Comparison of ENCODE assay signal across 28 cellular contexts in the genomic region with DNA sequence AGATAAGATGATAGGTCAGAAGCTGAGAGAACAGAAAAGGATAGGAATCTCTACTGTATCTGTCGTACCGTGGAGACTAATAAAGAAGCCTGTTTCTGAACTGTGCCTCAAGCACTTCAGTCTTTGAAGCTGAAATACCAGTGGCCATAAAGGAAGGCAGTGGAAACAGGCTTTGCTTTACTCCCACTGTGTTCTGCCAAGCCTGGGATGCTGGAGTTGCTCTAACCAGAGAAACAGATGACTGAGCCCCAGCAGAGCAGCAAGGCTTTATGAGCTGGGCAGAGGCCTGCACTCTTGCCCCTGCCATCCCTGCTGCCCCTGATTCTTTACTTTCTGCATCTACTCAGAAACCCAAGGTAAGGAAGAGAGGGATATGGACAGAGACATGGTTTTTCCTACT.
DNase-seq lines count a peak whose midpoint lies in the region; ATAC-seq, FAIRE-seq and TF ChIP-seq lines count a peak whose summit lies in the region.
"Had no signal": no experiment of that assay in that cellular context is flagged by ENCODE, and none has a peak within 500 bp of the region (broad histone marks: within the 10 kb centered on the region; RNA-seq: fewer than 3 reads in every experiment).

No MANE protein-coding gene starts in this region.

- H3K4me1 Mint-ChIP-seq in activated T-cell treated with anti-CD3 and anti-CD28 coated beads, Interleukin-2, amount 50 U/mL, for 72 hours (ENCODE audit: low read depth) = peaks cover 28% of the 10 kb centered on the region
- no peaks in the 10 kb centered on the region for H3K4me1 Mint-ChIP-seq in CD4-positive, alpha-beta T cell (ENCODE audit: low read depth)

- H3K79me2 ChIP-seq in K562 (ENCODE audit: control insufficient read depth, insufficient read depth, low read length) = no peaks in the 10 kb centered on the region

- POLR2A ChIA-PET in K562 (lab: Yijun Ruan, JAX) = interaction anchor here (1.1 kb wide), 1 partner anchor 24 kb away, joined by 3 read pairs; no protein-coding TSS in a partner anchor
- POLR2A ChIA-PET in CD4-positive, alpha-beta T cell (lab: Charles Lee) = no interaction called here

- H3K4me3 Mint-ChIP-seq in activated T-cell treated with anti-CD3 and anti-CD28 coated beads, Interleukin-2, amount 50 U/mL, for 72 hours = peak overlapping the region; percentile 7 to 30
- no peak overlapping the region for H3K4me3 Mint-ChIP-seq in CD4-positive, alpha-beta T cell

- no peaks in the 10 kb centered on the region for H3K4me1 ChIP-seq in K562 (replicated peaks in 1 of 2; ENCODE audit: control insufficient read depth in 2 of 2, insufficient read depth in 2 of 2, low read length in 2 of 2)

- no peaks in the 10 kb centered on the region for H3K27me3 Mint-ChIP-seq in activated T-cell treated with anti-CD3 and anti-CD28 coated beads, Interleukin-2, amount 50 U/mL, for 72 hours (ENCODE audit: low read depth)
- H3K27me3 Mint-ChIP-seq in CD4-positive, alpha-beta T cell = no peaks in the 10 kb centered on the region

- TF ChIP-seq EP300 in K562 (IDR thresholded peaks at IDR 0.05; ENCODE audit: low read length) = no peak

- intact Hi-C loops in K562 (cut with micrococcal nuclease) = no loop called here
- intact Hi-C loops in CD4-positive, alpha-beta T cell (cut with DNase I, micrococcal nuclease) = no loop called here

- FAIRE-seq in K562 (lab: Jason Lieb, UNC) = peak; percentile 6
- FAIRE-seq: G401.6, GM12892, HepG2 had no signal

- no peak for TF ChIP-seq POLR2A in K562 (conservative IDR thresholded peaks at IDR 0.05)

- no peaks in the 10 kb centered on the region for H3K9me3 ChIP-seq in K562 (replicated peaks; ENCODE audit: control insufficient read depth, insufficient read depth, low read depth, low read length)
- H3K9me3 ChIP-seq in CD4-positive, alpha-beta T cell (ENCODE audit: control insufficient read depth, low read length) = no peaks in the 10 kb centered on the region

- H3K9me1 ChIP-seq in K562 (ENCODE audit: control insufficient read depth, insufficient read depth, low read length) = no peaks in the 10 kb centered on the region

- BruUV-seq in K562 (replicated peaks; lab: Mats Ljungman, UMichigan) = no TSS peak

- no peaks in the 10 kb centered on the region for H3K9me3 Mint-ChIP-seq in activated T-cell treated with anti-CD3 and anti-CD28 coated beads, Interleukin-2, amount 50 U/mL, for 72 hours
- H3K9me3 Mint-ChIP-seq in CD4-positive, alpha-beta T cell = no peaks in the 10 kb centered on the region

- H3K4me2 ChIP-seq in K562 (ENCODE audit: insufficient read depth, low read length) = no peak overlapping the region

- peaks cover 8 to 11% of the 10 kb centered on the region in 2 donors for H3K36me3 Mint-ChIP-seq in activated T-cell treated with anti-CD3 and anti-CD28 coated beads, Interleukin-2, amount 50 U/mL, for 72 hours (ENCODE audit: insufficient read depth in 2 of 2)
- H3K36me3 Mint-ChIP-seq in CD4-positive, alpha-beta T cell (ENCODE audit: low read depth) = peaks cover 79% of the 10 kb centered on the region

- DNase-seq in activated T-cell treated with anti-CD3 and anti-CD28 coated beads, Interleukin-2, amount 50 U/mL, for 72 hours = no peak
- DNase-seq in activated T-cell treated with anti-CD3 and anti-CD28 coated beads for 4 hours (no peak), K562 (ENCODE audit: extremely low read depth in 1 of 4, low spot score in 3 of 4) (no peak), left kidney (ENCODE audit: low read depth, low spot score) (peak; percentile 70), substantia nigra (lab: John Stamatoyannopoulos, UW) (peak in 2 of 49 donors; percentile 9 to 13), NCI-H1417 treated with DMSO at 0.1 percent for 48 hours (lab: John Stamatoyannopoulos, UW) (no peak), COLO668 (lab: John Stamatoyannopoulos, UW; ENCODE audit: unreplicated experiment) (no peak)
- no peak for DNase-seq in CD4-positive, alpha-beta T cell
- DNase-seq: 8988T; AML-193; COR-L47; GOT3; HCEC 1CT; KBM-7; MM.1S; NCI-H1048; NCI-H1436; NCI-H1930; NCI-H510A; NCI-H748 treated with DMSO at 0.1 percent for 48 hours; NK-92 treated with Interleukin-12 subunit alpha and Interleukin-12 subunit beta, amount 100 ng/mL, for 24 hours had no signal

- TF ChIP-seq CTCF in K562 (IDR thresholded peaks at IDR 0.05 in 2 of 3, conservative IDR thresholded peaks at IDR 0.05 in 1 of 3; ENCODE audit: insufficient read depth in 2 of 3, low read depth in 1 of 3, low read length in 3 of 3) = no peak
- no peak for TF ChIP-seq CTCF in CD4-positive, alpha-beta T cell (IDR thresholded peaks at IDR 0.05)

- no peaks in the 10 kb centered on the region for H3K27me3 ChIP-seq in K562 (ENCODE audit: control insufficient read depth in 2 of 2, insufficient read depth in 2 of 2, low read length in 2 of 2)
- H3K27me3 ChIP-seq in CD4-positive, alpha-beta T cell (ENCODE audit: control insufficient read depth, insufficient read depth, low read length) = no peaks in the 10 kb centered on the region

- H3K36me3 ChIP-seq in K562 (ENCODE audit: control insufficient read depth, insufficient read depth, low read length) = peaks cover 46% of the 10 kb centered on the region; the same call in 2 of the 3 replicates

- no peak overlapping the region for H3K9ac ChIP-seq in K562 (ENCODE audit: insufficient read depth in 1 of 2, low read depth in 2 of 2, low read length in 2 of 2)

- no peak overlapping the region for H3K4me3 ChIP-seq in K562

- no peak overlapping the region for H3K27ac Mint-ChIP-seq in activated T-cell treated with anti-CD3 and anti-CD28 coated beads, Interleukin-2, amount 50 U/mL, for 72 hours
- H3K27ac Mint-ChIP-seq in CD4-positive, alpha-beta T cell = no peak overlapping the region

- in situ Hi-C loops in K562 (cut with MboI) = no loop called here

- ATAC-seq in activated T-cell treated with anti-CD3 and anti-CD28 coated beads, Interleukin-2, amount 50 U/mL, for 72 hours (replicated peaks in 1 of 2) = no peak
- ATAC-seq in K562 = no peak
- no peak for ATAC-seq in CD4-positive, alpha-beta T cell (ENCODE audit: poor library complexity)
- ATAC-seq: HepG2, Panc1, SK-N-SH treated with all-trans-retinoic acid at 6 μM for 48 hours had no signal

- WGBS in K562 (ENCODE audit: insufficient coverage, low coverage, missing lambda C conversion rate) = 87% methylated on average over 2 of the region's 2 CpGs

- H4K20me1 ChIP-seq in K562 (replicated peaks; ENCODE audit: control insufficient read depth, insufficient read depth, low read length) = no peaks in the 10 kb centered on the region

- H2AFZ ChIP-seq in K562 (ENCODE audit: low read depth, low read length) = no peak overlapping the region

- no peak for TF ChIP-seq RAD21 in K562 (CRISPR knock-in tag; conservative IDR thresholded peaks at IDR 0.05 in 1 of 2, IDR thresholded peaks at IDR 0.05 in 1 of 2)

- CTCF ChIA-PET in K562 (lab: Yijun Ruan, JAX; ENCODE audit: low intra/inter-chr PET ratio) = no interaction called here
- CTCF ChIA-PET in CD4-positive, alpha-beta T cell (lab: Charles Lee) = no interaction called here

- H3K27ac ChIP-seq in K562 (ENCODE audit: extremely low read depth, low read depth, low read length) (no peak overlapping the region), substantia nigra (ENCODE audit: low read depth, low read length, poor library complexity, severe bottlenecking) (peak overlapping the region; percentile 35)
- no peak overlapping the region for H3K27ac ChIP-seq in CD4-positive, alpha-beta T cell (ENCODE audit: low read depth, low read length)
- H3K27ac ChIP-seq: C4-2B, HL-60 had no signal

TF ChIP-seq in K562, 482 proteins besides CTCF, POLR2A, EP300 and RAD21:
- TF ChIP-seq DMBX1 (CRISPR knock-in tag; IDR thresholded peaks at IDR 0.05; ENCODE audit: borderline replicate concordance) (no peak), ZNF140 (CRISPR knock-in tag; IDR thresholded peaks at IDR 0.05) (no peak), TCFL5 (CRISPR knock-in tag; conservative IDR thresholded peaks at IDR 0.05) (no peak), ZNF324 (CRISPR knock-in tag; IDR thresholded peaks at IDR 0.05) (no peak), ZNF217 (CRISPR knock-in tag; IDR thresholded peaks at IDR 0.05) (no peak), RBM34 (IDR thresholded peaks at IDR 0.05; ENCODE audit: borderline replicate concordance, insufficient read depth, low read length) (no peak), ARNT (IDR thresholded peaks at IDR 0.05) (no peak), FOXA3 (CRISPR knock-in tag; conservative IDR thresholded peaks at IDR 0.05 in 1 of 2, IDR thresholded peaks at IDR 0.05 in 1 of 2) (no peak)
